In the genomic region with DNA sequence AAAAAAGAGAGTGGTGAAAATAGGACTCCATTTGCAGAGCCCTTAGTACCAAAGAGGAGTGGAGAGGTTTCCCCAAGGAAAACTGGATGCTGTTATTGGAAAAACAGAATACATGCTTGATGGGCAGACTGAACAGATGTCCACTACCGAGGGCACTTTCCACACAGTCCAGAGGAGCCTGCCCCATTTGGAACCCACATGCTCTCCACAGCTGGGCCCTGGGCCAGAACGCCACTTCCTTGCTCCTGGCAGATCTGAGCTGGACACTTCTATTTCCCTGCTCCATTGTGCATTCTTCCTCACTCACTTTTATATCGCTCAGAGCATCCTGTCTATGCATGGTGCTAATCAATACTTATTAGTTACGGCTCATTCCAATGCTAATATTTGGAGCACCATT, we compare ENCODE assay signal across 18 cellular contexts.
"Had no signal": no experiment of that assay in that cellular context is flagged by ENCODE, and none has a peak within 500 bp of the region (broad histone marks: within the 10 kb centered on the region; RNA-seq: fewer than 3 reads in every experiment).

No MANE protein-coding gene starts in this region.

- H3K27ac ChIP-seq: SJSA1, SK-N-MC had no signal

- H3K4me3 ChIP-seq: SJSA1, SK-N-MC had no signal

- DNase-seq: KBM-7, MV-4-11, NCI-H1048, NCI-H1436, NCI-H187, NCI-H2029, NCI-H2081 treated with DMSO at 0.1 percent for 48 hours, NCI-H2171, NCI-H226, NCI-H446, NCI-H510A, NCI-H526 treated with DMSO at 0.1 percent for 48 hours, NCI-H774, Right ventricle myocardium superior, RPMI8226, SIG-M5 had no signal
